In genomic region chr7:144814326-144814725, GRCh38 we compare ENCODE assay signal across 14 cellular contexts. TPM values are rescaled to one million over a fixed set of nuclear protein-coding genes. Genes with fewer than 3 reads are reported as not detected.
A peak's percentile ranks its signal among the peaks of the same experiment; 100 is the strongest.
DNase-seq lines count a peak whose midpoint lies in the region; ATAC-seq and TF ChIP-seq lines count a peak whose summit lies in the region.
"Had no signal": no experiment of that assay in that cellular context is flagged by ENCODE, and none has a peak within 500 bp of the region (broad histone marks: within the 10 kb centered on the region; RNA-seq: fewer than 3 reads in every experiment).

No MANE protein-coding gene starts in this region.

- H3K27ac ChIP-seq in CD8-positive, alpha-beta memory T cell (ENCODE audit: low read depth, low read length): no peak overlapping the region
- H3K27ac ChIP-seq in adrenal gland: no peak overlapping the region
- H3K27ac ChIP-seq: A549, C4-2B had no signal

- WGBS in adrenal gland, 4 donors: 82 to 98% (median 86%) methylated on average over 1 of the region's 1 CpG

- intact Hi-C loops in adrenal gland (cut with DNase I): no loop called here

- H3K4me3 ChIP-seq in CD8-positive, alpha-beta memory T cell (ENCODE audit: low read length): no peak overlapping the region
- no peak overlapping the region for H3K4me3 ChIP-seq in adrenal gland
- H3K4me3 ChIP-seq: A549, GM23338 had no signal

- H3K27me3 Mint-ChIP-seq in activated naive CD8-positive, alpha-beta T cell: no peaks in the 10 kb centered on the region
- H3K27me3 Mint-ChIP-seq in activated naive CD8-positive, alpha-beta T cell treated with anti-CD3 and anti-CD28 coated beads, Interleukin-2, amount 50 U/mL, for 24 hours: no peaks in the 10 kb centered on the region
- no peaks in the 10 kb centered on the region for H3K27me3 Mint-ChIP-seq in CD8-positive, alpha-beta memory T cell
- no peaks in the 10 kb centered on the region for H3K27me3 Mint-ChIP-seq in naive thymus-derived CD8-positive, alpha-beta T cell

- ATAC-seq in activated naive CD8-positive, alpha-beta T cell treated with anti-CD3 and anti-CD28 coated beads, Interleukin-2, amount 50 U/mL, for 24 hours: no peak
- ATAC-seq in naive thymus-derived CD8-positive, alpha-beta T cell: no peak
- ATAC-seq: A549, GM23338 had no signal

- H3K9me3 Mint-ChIP-seq in activated naive CD8-positive, alpha-beta T cell (ENCODE audit: low read depth): no peaks in the 10 kb centered on the region
- no peaks in the 10 kb centered on the region for H3K9me3 Mint-ChIP-seq in activated naive CD8-positive, alpha-beta T cell treated with anti-CD3 and anti-CD28 coated beads, Interleukin-2, amount 50 U/mL, for 24 hours
- no peaks in the 10 kb centered on the region for H3K9me3 Mint-ChIP-seq in CD8-positive, alpha-beta memory T cell
- peaks cover 0 to 8% (median 0%) of the 10 kb centered on the region in 9 donors for H3K9me3 Mint-ChIP-seq in naive thymus-derived CD8-positive, alpha-beta T cell
- H3K9me3 Mint-ChIP-seq: GM23338 had no signal

- peaks cover 71% of the 10 kb centered on the region for H3K4me1 Mint-ChIP-seq in activated naive CD8-positive, alpha-beta T cell (ENCODE audit: low read depth)
- peaks cover 54% of the 10 kb centered on the region for H3K4me1 Mint-ChIP-seq in activated naive CD8-positive, alpha-beta T cell treated with anti-CD3 and anti-CD28 coated beads, Interleukin-2, amount 50 U/mL, for 24 hours
- peaks cover 51 to 78% (median 70%) of the 10 kb centered on the region in 3 donors for H3K4me1 Mint-ChIP-seq in CD8-positive, alpha-beta memory T cell
- peaks cover 34 to 74% (median 64%) of the 10 kb centered on the region in 4 donors for H3K4me1 Mint-ChIP-seq in naive thymus-derived CD8-positive, alpha-beta T cell
- H3K4me1 Mint-ChIP-seq: GM23338 had no signal

- peak overlapping the region; percentile 83 for H3K27ac Mint-ChIP-seq in activated naive CD8-positive, alpha-beta T cell
- no peak overlapping the region for H3K27ac Mint-ChIP-seq in activated naive CD8-positive, alpha-beta T cell treated with anti-CD3 and anti-CD28 coated beads, Interleukin-2, amount 50 U/mL, for 24 hours
- H3K27ac Mint-ChIP-seq in CD8-positive, alpha-beta memory T cell: peak overlapping the region in 6 of 8 donors; percentile 22 to 59 (median 32)
- peak overlapping the region in 7 of 10 donors; percentile 12 to 97 (median 78) for H3K27ac Mint-ChIP-seq in naive thymus-derived CD8-positive, alpha-beta T cell
- H3K27ac Mint-ChIP-seq: GM23338 had no signal

- CTCF ChIA-PET in CD8-positive, alpha-beta memory T cell (lab: Charles Lee): interaction anchor here (1.1 kb wide), 1 partner anchor 22 kb away, joined by 3 read pairs; the partner anchor contains the start of gene TPK1

- no peak overlapping the region for H3K4me3 Mint-ChIP-seq in activated naive CD8-positive, alpha-beta T cell
- no peak overlapping the region for H3K4me3 Mint-ChIP-seq in activated naive CD8-positive, alpha-beta T cell treated with anti-CD3 and anti-CD28 coated beads, Interleukin-2, amount 50 U/mL, for 24 hours
- no peak overlapping the region for H3K4me3 Mint-ChIP-seq in CD8-positive, alpha-beta memory T cell
- peak overlapping the region in 3 of 10 donors; percentile 15 to 65 (median 48) for H3K4me3 Mint-ChIP-seq in naive thymus-derived CD8-positive, alpha-beta T cell
- H3K4me3 Mint-ChIP-seq: GM23338 had no signal

- H3K36me3 ChIP-seq in CD8-positive, alpha-beta memory T cell (ENCODE audit: insufficient read depth, low read length): no peaks in the 10 kb centered on the region
- no peaks in the 10 kb centered on the region for H3K36me3 ChIP-seq in adrenal gland (replicated peaks in 1 of 2)
- H3K36me3 ChIP-seq: BE2C had no signal

- no peaks in the 10 kb centered on the region for H3K9me3 ChIP-seq in CD8-positive, alpha-beta memory T cell (ENCODE audit: low read length)
- H3K9me3 ChIP-seq in adrenal gland (replicated peaks in 1 of 3): no peaks in the 10 kb centered on the region
- H3K9me3 ChIP-seq: A549, BE2C had no signal

- POLR2A ChIA-PET in CD8-positive, alpha-beta memory T cell (lab: Charles Lee): no interaction called here
- POLR2A ChIA-PET in naive thymus-derived CD8-positive, alpha-beta T cell (lab: Charles Lee): interaction anchor here (4.8 kb wide), 1 partner anchor 22 kb away, joined by 104 read pairs; the partner anchor contains the start of gene TPK1

- no peak for DNase-seq in activated naive CD8-positive, alpha-beta T cell treated with anti-CD3 and anti-CD28 coated beads, Interleukin-2, amount 50 U/mL, for 24 hours
- no peak for DNase-seq in CD8-positive, alpha-beta memory T cell
- DNase-seq in dermis microvascular lymphatic vessel endothelial cell (ENCODE audit: low read depth in 2 of 2): peak; percentile 30 to 63
- DNase-seq in naive thymus-derived CD8-positive, alpha-beta T cell: no peak
- DNase-seq in erythroblast (lab: John Stamatoyannopoulos, UW): no peak
- DNase-seq in activated effector memory CD4-positive, alpha-beta T cell treated with anti-CD3 and anti-CD28 coated beads, Interleukin-2, amount 50 U/mL, for 16 hours: no peak
- DNase-seq in adrenal gland: no peak
- DNase-seq: BE2C, DMS79, H7 had no signal

- no peaks in the 10 kb centered on the region for H3K27me3 ChIP-seq in CD8-positive, alpha-beta memory T cell (ENCODE audit: insufficient read depth, low read length, poor library complexity, severe bottlenecking)
- H3K27me3 ChIP-seq in adrenal gland: no peaks in the 10 kb centered on the region
- H3K27me3 ChIP-seq: BE2C had no signal

- H3K4me1 ChIP-seq in CD8-positive, alpha-beta memory T cell (ENCODE audit: insufficient read depth, low read length): peaks cover 47% of the 10 kb centered on the region
- no peaks in the 10 kb centered on the region for H3K4me1 ChIP-seq in adrenal gland (replicated peaks in 1 of 2)
- H3K4me1 ChIP-seq: A549, BE2C had no signal

- peaks cover 3% of the 10 kb centered on the region for H3K36me3 Mint-ChIP-seq in activated naive CD8-positive, alpha-beta T cell
- H3K36me3 Mint-ChIP-seq in activated naive CD8-positive, alpha-beta T cell treated with anti-CD3 and anti-CD28 coated beads, Interleukin-2, amount 50 U/mL, for 24 hours (ENCODE audit: low read depth): peaks cover 9% of the 10 kb centered on the region
- H3K36me3 Mint-ChIP-seq in CD8-positive, alpha-beta memory T cell: no peaks in the 10 kb centered on the region
- H3K36me3 Mint-ChIP-seq in naive thymus-derived CD8-positive, alpha-beta T cell: peaks cover 0 to 10% (median 0%) of the 10 kb centered on the region in 3 donors

- TF ChIP-seq POLR2A in erythroblast (IDR thresholded peaks at IDR 0.05; ENCODE audit: low read length): no peak
- TF ChIP-seq POLR2A in adrenal gland (IDR thresholded peaks at IDR 0.05): no peak

- TF ChIP-seq CTCF in adrenal gland (IDR thresholded peaks at IDR 0.05): no peak

RNA-seq across cellular contexts. Expression of gene TPK1, which starts 21.5 kb away (rescaled TPM):
- 10 to 100 TPM; 18.0 to 19.0 TPM for total RNA-seq in CD8-positive, alpha-beta memory T cell
- polyA plus RNA-seq in CD8-positive, alpha-beta memory T cell: 20.1 TPM
- total RNA-seq in dermis microvascular lymphatic vessel endothelial cell (16.4 and 17.7 TPM in 2 replicates), adrenal gland (10 to 100 TPM in 5 of 8 donors, 1 to 10 TPM in 3; 6.3 to 10.6 (median 10.1) TPM)
- total RNA-seq in naive thymus-derived CD8-positive, alpha-beta T cell: 10 to 100 TPM; 32.2 to 32.6 TPM
- 10 to 100 TPM; 26.1 to 26.6 (median 26.2) TPM for polyA plus RNA-seq in naive thymus-derived CD8-positive, alpha-beta T cell
- 1 to 10 TPM; 3.7 to 9.6 (median 4.6) TPM for polyA plus RNA-seq in adrenal gland

Comparison
In these comparisons a context has a peak if more than half of its experiments do, and no peak if none do; other contexts are left out.
1. DNase-seq: peak in dermis microvascular lymphatic vessel endothelial cell (2 of 2); none in activated naive CD8-positive, alpha-beta T cell treated with anti-CD3 and anti-CD28 coated beads, Interleukin-2, amount 50 U/mL, for 24 hours (single experiment), CD8-positive, alpha-beta memory T cell (0 of 5), naive thymus-derived CD8-positive, alpha-beta T cell (0 of 10), erythroblast (0 of 2), activated effector memory CD4-positive, alpha-beta T cell treated with anti-CD3 and anti-CD28 coated beads, Interleukin-2, amount 50 U/mL, for 16 hours (single experiment) and adrenal gland (0 of 7).